34 cellular contexts compared by ENCODE assay signal in genomic region chr9:97858393-97858713, GRCh38. TPM values are rescaled to one million over a fixed set of nuclear protein-coding genes. Genes with fewer than 3 reads are reported as not detected.
DNase-seq lines count a peak whose midpoint lies in the region; ATAC-seq and TF ChIP-seq lines count a peak whose summit lies in the region.
"Had no signal": no experiment of that assay in that cellular context is flagged by ENCODE, and none has a peak within 500 bp of the region (broad histone marks: within the 10 kb centered on the region; RNA-seq: fewer than 3 reads in every experiment).

No MANE protein-coding gene starts in this region.

- H3K4me2 ChIP-seq in smooth muscle cell: peak overlapping the region; percentile 20
- H3K4me2 ChIP-seq: A549, KMS-11, SK-N-SH had no signal

- H3K27ac Mint-ChIP-seq in activated naive CD4-positive, alpha-beta T cell treated with anti-CD3 and anti-CD28 coated beads for 36 hours: no peak overlapping the region
- H3K27ac Mint-ChIP-seq: CD4-positive, alpha-beta memory T cell; effector memory CD8-positive, alpha-beta T cell; progenitor cell of endocrine pancreas; stimulated activated memory B cell treated with anti-CD40 and anti-IgM and Interleukin-4, amounts not matched to agents 10 μg/mL and 1 μg/mL and 100 μg/mL, for 72 hours had no signal

- peaks cover 14% of the 10 kb centered on the region for H3K4me1 ChIP-seq in HUES6 (ENCODE audit: control insufficient read depth, insufficient read depth, low read length)
- peaks cover 7% of the 10 kb centered on the region for H3K4me1 ChIP-seq in smooth muscle cell (ENCODE audit: low read depth)

- no peak overlapping the region for H3K9ac ChIP-seq in HUES6 (ENCODE audit: low read length)
- no peak overlapping the region for H3K9ac ChIP-seq in smooth muscle cell (ENCODE audit: low read depth)
- H3K9ac ChIP-seq: KMS-11, SK-N-SH had no signal

- no peaks in the 10 kb centered on the region for H3K36me3 Mint-ChIP-seq in activated naive CD4-positive, alpha-beta T cell treated with anti-CD3 and anti-CD28 coated beads for 36 hours (ENCODE audit: low read depth)
- H3K36me3 Mint-ChIP-seq: stimulated activated memory B cell treated with anti-CD40 and anti-IgM and Interleukin-4, amounts not matched to agents 10 μg/mL and 1 μg/mL and 100 μg/mL, for 72 hours had no signal

- H3K9me3 ChIP-seq in HUES6 (ENCODE audit: control insufficient read depth, insufficient read depth, low read depth, low read length) (no peaks in the 10 kb centered on the region), smooth muscle cell (replicated peaks; ENCODE audit: low read depth) (no peaks in the 10 kb centered on the region)
- H3K9me3 ChIP-seq: A549, adrenal gland, body of pancreas, sigmoid colon, SK-N-SH, suprapubic skin had no signal

- no peaks in the 10 kb centered on the region for H3K79me2 ChIP-seq in smooth muscle cell (ENCODE audit: low read depth)

- CTCF ChIA-PET in activated naive CD4-positive, alpha-beta T cell treated with anti-CD3 and anti-CD28 coated beads for 36 hours (lab: Charles Lee): interaction anchor here (1.2 to 2.7 kb wide), 2 partner anchors 32 to 63 kb away, joined by 4 to 12 read pairs; no protein-coding TSS in a partner anchor

- H4K20me1 ChIP-seq in smooth muscle cell (ENCODE audit: low read depth): no peaks in the 10 kb centered on the region

- no peak overlapping the region for H2AFZ ChIP-seq in smooth muscle cell (ENCODE audit: low read depth)

- H3K4me3 Mint-ChIP-seq in activated naive CD4-positive, alpha-beta T cell treated with anti-CD3 and anti-CD28 coated beads for 36 hours: peak overlapping the region; percentile 3
- H3K4me3 Mint-ChIP-seq: central memory CD8-positive, alpha-beta T cell; stimulated activated memory B cell treated with anti-CD40 and anti-IgM and Interleukin-4, amounts not matched to agents 10 μg/mL and 1 μg/mL and 100 μg/mL, for 72 hours had no signal

- H3K4me3 ChIP-seq in HUES6 (ENCODE audit: low read depth, low read length) (peak overlapping the region; percentile 48; the same call in 1 of the 2 replicates), epithelial cell of proximal tubule (ENCODE audit: low read depth, low read length) (peak overlapping the region; percentile 38), smooth muscle cell (peak overlapping the region; percentile 3)
- H3K4me3 ChIP-seq: A549, adrenal gland, body of pancreas, sigmoid colon, suprapubic skin had no signal

- TF ChIP-seq CTCF in epithelial cell of proximal tubule (conservative IDR thresholded peaks at IDR 0.05; ENCODE audit: low read depth, low read length) (no peak), smooth muscle cell (IDR thresholded peaks at IDR 0.05; ENCODE audit: borderline replicate concordance, insufficient read depth, poor library complexity, severe bottlenecking) (no peak)

- ATAC-seq in GM18907 (IDR thresholded peaks at IDR 0.05; ENCODE audit: unreplicated experiment) (no peak), HG03432 (IDR thresholded peaks at IDR 0.05; ENCODE audit: unreplicated experiment) (no peak), HG02571 (IDR thresholded peaks at IDR 0.05; ENCODE audit: unreplicated experiment) (no peak)
- ATAC-seq: A549; body of pancreas; effector memory CD8-positive, alpha-beta T cell; esophagus mucosa; left ventricle myocardium superior; PC-3; stimulated activated memory B cell treated with anti-CD40 and anti-IgM and Interleukin-4, amounts not matched to agents 10 μg/mL and 1 μg/mL and 100 μg/mL, for 72 hours had no signal

- no peaks in the 10 kb centered on the region for H3F3A ChIP-seq in smooth muscle cell (ENCODE audit: low read depth)

- H3K27ac ChIP-seq in HUES6 (ENCODE audit: low read depth, low read length) (no peak overlapping the region), smooth muscle cell (ENCODE audit: low read depth) (no peak overlapping the region)
- H3K27ac ChIP-seq: A549, adrenal gland, body of pancreas, KMS-11, sigmoid colon, suprapubic skin had no signal

- H3K4me1 Mint-ChIP-seq in activated naive CD4-positive, alpha-beta T cell treated with anti-CD3 and anti-CD28 coated beads for 36 hours (ENCODE audit: low read depth): peaks cover 21% of the 10 kb centered on the region

- DNase-seq in activated naive CD4-positive, alpha-beta T cell treated with anti-CD3 and anti-CD28 coated beads for 36 hours: no peak
- DNase-seq in activated naive CD4-positive, alpha-beta T cell treated with anti-CD3 and anti-CD28 coated beads, Interleukin-2, amount 50 U/mL, for 16 hours: no peak
- DNase-seq in epithelial cell of proximal tubule (ENCODE audit: low read depth) (no peak), smooth muscle cell (lab: John Stamatoyannopoulos, UW; ENCODE audit: unreplicated experiment) (no peak)
- DNase-seq: activated CD4-positive, CD25-positive, alpha-beta regulatory T cell treated with anti-CD3 and anti-CD28 coated beads, Interleukin-2, amount 50 U/mL, for 72 hours; activated gamma-delta T cell; adrenal gland; body of pancreas; CD4-positive, alpha-beta memory T cell; effector memory CD8-positive, alpha-beta T cell; kidney; left ventricle myocardium superior; NCI-H1436; NCI-H2081; NCI-H226; NCI-H526 treated with DMSO at 0.1 percent for 48 hours; NK-92 treated with Interleukin-12 subunit alpha and Interleukin-12 subunit beta, amount 100 ng/mL, for 24 hours; PC-3; sigmoid colon; SK-N-SH had no signal

- no peaks in the 10 kb centered on the region for H3K9me3 Mint-ChIP-seq in activated naive CD4-positive, alpha-beta T cell treated with anti-CD3 and anti-CD28 coated beads for 36 hours
- H3K9me3 Mint-ChIP-seq: central memory CD8-positive, alpha-beta T cell; effector memory CD8-positive, alpha-beta T cell; stimulated activated memory B cell treated with anti-CD40 and anti-IgM and Interleukin-4, amounts not matched to agents 10 μg/mL and 1 μg/mL and 100 μg/mL, for 72 hours had no signal

- peaks cover 100% of the 10 kb centered on the region for H3K27me3 ChIP-seq in HUES6 (ENCODE audit: control insufficient read depth, insufficient read depth, low read length)
- H3K27me3 ChIP-seq in smooth muscle cell (ENCODE audit: low read depth): peaks cover 97% of the 10 kb centered on the region

- H3K27me3 Mint-ChIP-seq in activated naive CD4-positive, alpha-beta T cell treated with anti-CD3 and anti-CD28 coated beads for 36 hours (ENCODE audit: low read depth): peaks cover 69% of the 10 kb centered on the region

- 2% methylated on average over 6 of the region's 6 CpGs for WGBS in smooth muscle cell (ENCODE audit: low lambda C conversion rate)

- intact Hi-C loops in activated naive CD4-positive, alpha-beta T cell treated with anti-CD3 and anti-CD28 coated beads for 36 hours (cut with micrococcal nuclease): loop anchor here (5.0 to 10.0 kb wide), 3 partner anchors 44 to 1004 kb away; partner anchors contain the start of gene ZNF782

- H3K36me3 ChIP-seq in HUES6 (ENCODE audit: control insufficient read depth, insufficient read depth, low read length) (no peaks in the 10 kb centered on the region), smooth muscle cell (ENCODE audit: low read depth) (no peaks in the 10 kb centered on the region)
- H3K36me3 ChIP-seq: adrenal gland, sigmoid colon, suprapubic skin had no signal

RNA-seq across cellular contexts. Expression of gene FOXE1, which starts 5.3 kb away (rescaled TPM):
- total RNA-seq in activated naive CD4-positive, alpha-beta T cell treated with anti-CD3 and anti-CD28 coated beads for 36 hours: under 1 TPM; 0.10 TPM
- total RNA-seq in epithelial cell of proximal tubule: 0.35 and 1.1 TPM in 2 replicates
- not detected in 2 replicates for total RNA-seq in smooth muscle cell
- not detected in 2 replicates for polyA plus RNA-seq in smooth muscle cell
- total RNA-seq: body of pancreas; CD4-positive, alpha-beta memory T cell; H4; left ventricle myocardium superior; myocyte; PC-3; sigmoid colon; T-helper 1 cell treated with Interleukin-12 subunit alpha and Interleukin-12 subunit beta and Interleukin-4 antibody, amounts not matched to agents 30 ng/mL and 1 ng/mL, for 36 hours had no signal
- polyA plus RNA-seq: adrenal gland; CD4-positive, alpha-beta memory T cell; sigmoid colon had no signal
